In genomic region chr6:33993091-33993490, GRCh38 we compare ENCODE assay signal across 23 cellular contexts.
"Had no signal": no experiment of that assay in that cellular context is flagged by ENCODE, and none has a peak within 500 bp of the region (broad histone marks: within the 10 kb centered on the region; RNA-seq: fewer than 3 reads in every experiment).

No MANE protein-coding gene starts in this region.

- H3K4me1 Mint-ChIP-seq: activated CD4-positive, alpha-beta T cell treated with anti-CD3 and anti-CD28 coated beads for 36 hours had no signal

- DNase-seq: activated CD4-positive, alpha-beta T cell treated with anti-CD3 and anti-CD28 coated beads for 36 hours; activated CD8-positive, alpha-beta T cell treated with anti-CD3 and anti-CD28 coated beads for 36 hours; activated gamma-delta T cell treated with Interleukin-2 at 50 U/mL for 16 hours; activated T-cell treated with anti-CD3 and anti-CD28 coated beads, Interleukin-2, amount 50 U/mL, for 4 hours; aorta; cerebellar nuclear complex; dermis blood vessel endothelial cell; erythroblast; mammary epithelial cell; mucosa of descending colon; naive thymus-derived CD4-positive, alpha-beta T cell; nucleus accumbens; SIG-M5; stimulated activated CD4-positive, alpha-beta T cell treated with anti-CD3 and anti-CD28 coated beads, Interleukin-15, amount 100 ng/mL, for 24 hours; stimulated activated CD4-positive, alpha-beta T cell treated with anti-CD3 and anti-CD28 coated beads, Interleukin-4, amount 100 ng/mL, for 1 hour; stimulated activated naive CD4-positive, alpha-beta T cell treated with Interleukin-2 at 50 U/mL for 16 hours; T-helper 2 cell; upper lobe of right lung had no signal

- ATAC-seq: activated CD4-positive, alpha-beta T cell treated with anti-CD3 and anti-CD28 coated beads for 36 hours; activated CD8-positive, alpha-beta T cell treated with anti-CD3 and anti-CD28 coated beads for 36 hours; activated T-cell treated with anti-CD3 and anti-CD28 coated beads, Interleukin-2, amount 50 U/mL, for 4 hours; gastroesophageal sphincter; left lobe of liver; mucosa of descending colon; naive thymus-derived CD4-positive, alpha-beta T cell; upper lobe of right lung had no signal

- H3K27ac Mint-ChIP-seq: activated CD4-positive, alpha-beta T cell treated with anti-CD3 and anti-CD28 coated beads for 36 hours; activated CD8-positive, alpha-beta T cell treated with anti-CD3 and anti-CD28 coated beads for 36 hours; naive thymus-derived CD4-positive, alpha-beta T cell; progenitor cell of endocrine pancreas had no signal

- H3K4me3 ChIP-seq: gastroesophageal sphincter, mucosa of descending colon, right atrium auricular region, skin epidermis, upper lobe of right lung had no signal

- H3K27ac ChIP-seq: gastroesophageal sphincter, right atrium auricular region, skin epidermis, upper lobe of right lung had no signal

- H3K4me3 Mint-ChIP-seq: activated CD4-positive, alpha-beta T cell treated with anti-CD3 and anti-CD28 coated beads for 36 hours; activated CD8-positive, alpha-beta T cell treated with anti-CD3 and anti-CD28 coated beads for 36 hours; activated T-cell treated with anti-CD3 and anti-CD28 coated beads, Interleukin-2, amount 50 U/mL, for 4 hours; naive thymus-derived CD4-positive, alpha-beta T cell had no signal
